ENCODE assay signal across 30 cellular contexts in genomic region chr16:48160575-48160974, GRCh38. TPM values are rescaled to one million over a fixed set of nuclear protein-coding genes. Genes with fewer than 3 reads are reported as not detected.
"Had no signal": no experiment of that assay in that cellular context is flagged by ENCODE, and none has a peak within 500 bp of the region (broad histone marks: within the 10 kb centered on the region; RNA-seq: fewer than 3 reads in every experiment).

No MANE protein-coding gene starts in this region.

- H3K27me3 ChIP-seq: colonic mucosa, gastrocnemius medialis, right atrium auricular region had no signal

- H3K4me3 ChIP-seq: colonic mucosa, gastrocnemius medialis, lower lobe of right lung, prostate gland, right atrium auricular region, stomach, tibial artery had no signal

- H3K4me3 Mint-ChIP-seq: dendritic cell treated with granulocyte-macrophage colony-stimulating factor and Interleukin-4, amounts not matched to agents 40 ng/mL and 50 ng/mL, for 4 days; endodermal cell; naive thymus-derived CD8-positive, alpha-beta T cell; nephron progenitor cell; stimulated activated effector memory CD8-positive, alpha-beta T cell treated with anti-CD3 and anti-CD28 coated beads, Interleukin-12 subunit alpha, Interleukin-12 subunit beta, amount 100 ng/mL, for 72 hours; type B pancreatic cell had no signal

- H3K36me3 Mint-ChIP-seq: naive thymus-derived CD8-positive, alpha-beta T cell; type B pancreatic cell had no signal

- H3K36me3 ChIP-seq: colonic mucosa, gastrocnemius medialis, lower lobe of right lung, prostate gland, right atrium auricular region, stomach, tibial artery had no signal

- ATAC-seq: esophagus mucosa; gastrocnemius medialis; left ventricle myocardium superior; lower lobe of right lung; naive thymus-derived CD8-positive, alpha-beta T cell; sciatic nerve; stimulated activated effector memory CD8-positive, alpha-beta T cell treated with anti-CD3 and anti-CD28 coated beads, Interleukin-12 subunit alpha, Interleukin-12 subunit beta, amount 100 ng/mL, for 72 hours had no signal

- H3K27ac Mint-ChIP-seq: dendritic cell treated with granulocyte-macrophage colony-stimulating factor and Interleukin-4, amounts not matched to agents 40 ng/mL and 50 ng/mL, for 4 days; endodermal cell; naive thymus-derived CD8-positive, alpha-beta T cell; nephron progenitor cell; stimulated activated effector memory CD8-positive, alpha-beta T cell treated with anti-CD3 and anti-CD28 coated beads, Interleukin-12 subunit alpha, Interleukin-12 subunit beta, amount 100 ng/mL, for 72 hours; type B pancreatic cell had no signal

- FAIRE-seq: keratinocyte had no signal

- H3K4me1 ChIP-seq: colonic mucosa, prostate gland had no signal

- H3K9me3 Mint-ChIP-seq: dendritic cell treated with granulocyte-macrophage colony-stimulating factor and Interleukin-4, amounts not matched to agents 40 ng/mL and 50 ng/mL, for 4 days; endodermal cell; naive thymus-derived CD8-positive, alpha-beta T cell; nephron progenitor cell; stimulated activated effector memory CD8-positive, alpha-beta T cell treated with anti-CD3 and anti-CD28 coated beads, Interleukin-12 subunit alpha, Interleukin-12 subunit beta, amount 100 ng/mL, for 72 hours; type B pancreatic cell had no signal

- DNase-seq: colonic mucosa; effector CD8-positive, alpha-beta T cell; endodermal cell; gastrocnemius medialis; left ventricle myocardium superior; lower lobe of right lung; naive thymus-derived CD8-positive, alpha-beta T cell; nephron progenitor cell; stimulated activated CD4-positive, alpha-beta T cell treated with anti-CD3 and anti-CD28 coated beads, Interleukin-2, amount 100 ng/mL, for 24 hours; stimulated activated CD4-positive, alpha-beta T cell treated with anti-CD3 and anti-CD28 coated beads, Interleukin-4, amount 100 ng/mL, for 24 hours; stimulated activated naive CD4-positive, alpha-beta T cell treated with Interleukin-2 at 50 U/mL for 16 hours; stomach; tibial artery had no signal

- H3K27ac ChIP-seq: colonic mucosa, epithelial cell of prostate, gastrocnemius medialis, lower lobe of right lung, prostate gland, right atrium auricular region, stomach, tibial artery had no signal

RNA-seq across cellular contexts. Expression of gene ABCC12, which starts 4.8 kb away (rescaled TPM):
- total RNA-seq: colonic mucosa; esophagus mucosa; fibroblast of villous mesenchyme; glomerular endothelial cell; left ventricle myocardium superior; lower lobe of right lung; mesenteric fat pad; myocyte; naive thymus-derived CD8-positive, alpha-beta T cell; osteocyte; right atrium auricular region; sciatic nerve; skeletal muscle tissue; subcutaneous adipose tissue; urinary bladder had no signal
- polyA plus RNA-seq: keratinocyte; naive thymus-derived CD8-positive, alpha-beta T cell; urinary bladder had no signal
